14 cellular contexts compared by ENCODE assay signal in the genomic region with DNA sequence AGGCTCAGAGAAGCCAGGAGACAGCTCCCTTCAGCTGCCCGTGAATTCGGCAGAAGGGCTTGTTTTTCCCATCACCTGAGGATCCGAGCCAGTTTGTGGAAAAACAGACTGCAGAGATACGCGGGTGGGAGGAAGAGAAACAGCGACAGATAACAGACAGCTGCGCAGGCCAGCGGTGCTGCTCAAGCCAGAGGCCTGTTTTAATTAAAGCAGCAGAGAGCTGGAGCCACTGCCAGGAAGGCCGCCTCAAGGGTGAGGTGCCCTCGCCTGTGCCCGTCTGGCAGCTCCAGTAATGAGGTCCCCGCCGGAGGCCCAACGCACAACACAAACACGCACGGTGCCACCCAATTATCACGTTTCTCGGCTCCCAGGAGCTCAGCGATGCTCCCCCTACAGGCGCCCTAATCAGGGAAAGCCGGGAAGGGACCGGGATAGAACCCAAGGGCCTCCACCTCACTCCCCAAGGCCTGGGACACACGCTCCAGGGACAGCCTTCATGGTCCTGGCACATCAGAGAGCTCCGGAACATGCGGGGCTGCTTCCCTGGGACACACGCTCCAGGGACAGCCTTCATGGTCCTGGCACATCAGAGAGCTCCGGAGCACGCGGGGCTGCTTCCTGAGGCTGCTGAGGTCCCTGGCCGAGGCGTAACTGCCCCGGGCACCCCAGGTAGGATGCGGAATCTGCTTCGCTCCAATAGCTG.
DNase-seq lines count a peak whose midpoint lies in the region; ATAC-seq, FAIRE-seq and TF ChIP-seq lines count a peak whose summit lies in the region.
"Had no signal": no experiment of that assay in that cellular context is flagged by ENCODE, and none has a peak within 500 bp of the region (broad histone marks: within the 10 kb centered on the region; RNA-seq: fewer than 3 reads in every experiment).

No MANE protein-coding gene starts in this region.

- H3K9me3 ChIP-seq in A549 (no peaks in the 10 kb centered on the region), muscle layer of colon (ENCODE audit: low read length) (no peaks in the 10 kb centered on the region)
- H3K9me3 ChIP-seq: adrenal gland, psoas muscle had no signal

- H3K9ac ChIP-seq in muscle layer of colon (ENCODE audit: low read length), result peak overlapping the region; percentile 61

- intact Hi-C loops in Right ventricle myocardium superior (cut with DNase I), result loop anchor here (5.0 kb wide), 1 partner anchor 61 kb away; a partner anchor contains a TSS

- TF ChIP-seq CTCF in A549 (IDR thresholded peaks at IDR 0.05), result no peak
- no peak for TF ChIP-seq CTCF in WTC11 (IDR thresholded peaks at IDR 0.05)

- H3K9me3 Mint-ChIP-seq in WTC11, result peaks cover 8% of the 10 kb centered on the region

- peaks cover 10% of the 10 kb centered on the region for H3K36me3 Mint-ChIP-seq in WTC11

- H3K27ac Mint-ChIP-seq in WTC11, result peak overlapping the region; percentile 94
- H3K27ac Mint-ChIP-seq: B cell had no signal

- ATAC-seq in A549 (peak; percentile 38 to 56; a peak in 5 of 6 replicates), WTC11 (peak; percentile 76), Right ventricle myocardium superior (ENCODE audit: poor library complexity) (peak; percentile 76), HG03039 (IDR thresholded peaks at IDR 0.05; ENCODE audit: unreplicated experiment) (no peak)

- H3K4me3 ChIP-seq in A549 (no peak overlapping the region), muscle layer of colon (ENCODE audit: low read depth in 1 of 2, low read length in 2 of 2) (peak overlapping the region in 1 of 2 donors; percentile 37)
- H3K4me3 ChIP-seq: adrenal gland, psoas muscle had no signal

- H3K4me2 ChIP-seq in A549, result no peak overlapping the region

- FAIRE-seq in A549 (lab: Jason Lieb, UNC), result no peak
- FAIRE-seq: RCC 7860 had no signal

- POLR2A ChIA-PET in A549 (lab: Yijun Ruan, JAX) (no interaction called here), WTC11 (lab: Charles Lee) (interaction anchor here (0.5 to 1.4 kb wide), 6 partner anchors 25 to 231 kb away, joined by 3 to 4 read pairs (median 3); no protein-coding TSS in a partner anchor)

- CTCF ChIA-PET in A549 (lab: Yijun Ruan, JAX), result interaction anchor here (0.6 to 1.7 kb wide), 6 partner anchors 10 to 344 kb away, joined by 3 to 7 read pairs (median 3); no protein-coding TSS in a partner anchor
- CTCF ChIA-PET in WTC11 (lab: Charles Lee), result interaction anchor here (0.6 to 2.9 kb wide), 23 partner anchors 8 to 413 kb away, joined by 3 to 12 read pairs (median 3); no protein-coding TSS in a partner anchor

- TF ChIP-seq RAD21 in A549 (conservative IDR thresholded peaks at IDR 0.05 in 1 of 2, IDR thresholded peaks at IDR 0.05 in 1 of 2), result no peak

- no peak for TF ChIP-seq POLR2A in A549 (IDR thresholded peaks at IDR 0.05; ENCODE audit: low read length)

- H3K4me3 Mint-ChIP-seq in WTC11, result peak overlapping the region; percentile 12; the same call in 1 of the 2 replicates
- H3K4me3 Mint-ChIP-seq: B cell had no signal

- TF ChIP-seq EP300 in A549 (IDR thresholded peaks at IDR 0.05), result no peak

- H3K27ac ChIP-seq in A549, result no peak overlapping the region
- peak overlapping the region; percentile 76 for H3K27ac ChIP-seq in muscle layer of colon (ENCODE audit: low read depth, low read length)
- H3K27ac ChIP-seq: psoas muscle had no signal

- H3K4me1 ChIP-seq in A549 (no peaks in the 10 kb centered on the region), muscle layer of colon (ENCODE audit: insufficient read depth, low read length) (peaks cover 53% of the 10 kb centered on the region)

- DNase-seq in A549 (ENCODE audit: low read depth in 1 of 2, low spot score in 1 of 2) (no peak), WTC11 (ENCODE audit: low spot score) (peak; percentile 58), Right ventricle myocardium superior (peak; percentile 76), GOT3 (lab: John Stamatoyannopoulos, UW) (no peak), HCEC 1CT (no peak), NOMO-1 (lab: John Stamatoyannopoulos, UW; ENCODE audit: unreplicated experiment in 2 of 2) (no peak)
- DNase-seq: activated CD4-positive, alpha-beta T cell treated with anti-CD3 and anti-CD28 coated beads, Interleukin-2, amount 50 U/mL, for 4 hours; NCI-H1105 had no signal

- H3K27me3 Mint-ChIP-seq in WTC11 (ENCODE audit: low read depth), result no peaks in the 10 kb centered on the region
- H3K27me3 Mint-ChIP-seq: B cell had no signal

- H3K27me3 ChIP-seq in muscle layer of colon (ENCODE audit: control insufficient read depth in 1 of 2, insufficient read depth in 2 of 2, low read length in 2 of 2), result no peaks in the 10 kb centered on the region
- H3K27me3 ChIP-seq: adrenal gland had no signal

- 91% methylated on average over 23 of the region's 34 CpGs for WGBS in A549 (ENCODE audit: missing lambda C conversion rate)

- peaks cover 32% of the 10 kb centered on the region for H3K4me1 Mint-ChIP-seq in WTC11
- H3K4me1 Mint-ChIP-seq: B cell had no signal

- H3K36me3 ChIP-seq in muscle layer of colon (ENCODE audit: insufficient read depth, low read length), result no peaks in the 10 kb centered on the region
- H3K36me3 ChIP-seq: adrenal gland had no signal

TF ChIP-seq in A549, 52 proteins besides CTCF, POLR2A, EP300 and RAD21:
- TF ChIP-seq HEYL (CRISPR knock-in tag; IDR thresholded peaks at IDR 0.05) (no peak), TP53 (CRISPR knock-in tag; IDR thresholded peaks at IDR 0.05) (no peak), ESRRA (IDR thresholded peaks at IDR 0.05; ENCODE audit: borderline replicate concordance, low read length) (no peak), RNF2 (IDR thresholded peaks at IDR 0.05; ENCODE audit: borderline replicate concordance, low read depth) (no peak), MYC (IDR thresholded peaks at IDR 0.05; ENCODE audit: borderline replicate concordance, low read length) (no peak), RFX5 (IDR thresholded peaks at IDR 0.05) (no peak), NFE2L2 (conservative IDR thresholded peaks at IDR 0.05; ENCODE audit: low read length) (no peak), SREBF2 (IDR thresholded peaks at IDR 0.05) (no peak), JUNB (IDR thresholded peaks at IDR 0.05) (no peak), CHD2 (IDR thresholded peaks at IDR 0.05; ENCODE audit: low read length, partially characterized antibody) (no peak), FOSL2 (IDR thresholded peaks at IDR 0.05) (no peak), FOSL2 (CRISPR knock-in tag; IDR thresholded peaks at IDR 0.05) (no peak)
- TF ChIP-seq, protein P1, sequence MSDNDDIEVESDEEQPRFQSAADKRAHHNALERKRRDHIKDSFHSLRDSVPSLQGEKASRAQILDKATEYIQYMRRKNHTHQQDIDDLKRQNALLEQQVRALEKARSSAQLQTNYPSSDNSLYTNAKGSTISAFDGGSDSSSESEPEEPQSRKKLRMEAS (IDR thresholded peaks at IDR 0.05), result no peak

TF ChIP-seq in WTC11, 78 proteins besides CTCF, POLR2A, EP300 and RAD21:
- TF ChIP-seq ATF1 (CRISPR knock-in tag; IDR thresholded peaks at IDR 0.05) (no peak), TEAD1 (CRISPR knock-in tag; IDR thresholded peaks at IDR 0.05) (0 out of 2 replicates have a peak, but pooled peaks have one; percentile 7), NR1H2 (CRISPR knock-in tag; IDR thresholded peaks at IDR 0.05) (no peak)
- TF ChIP-seq, protein P1 (CRISPR knock-in tag; IDR thresholded peaks at IDR 0.05), result 0 out of 2 replicates have a peak, but pooled peaks have one; percentile 20
TF ChIP-seq in WTC11: peak in this region for 2.

Comparison
In these comparisons a context has a peak if more than half of its experiments do, and no peak if none do; other contexts are left out.
1. DNase-seq: peak in WTC11 (single experiment) and Right ventricle myocardium superior (single experiment); none in A549 (0 of 2), GOT3 (single experiment), HCEC 1CT (single experiment) and NOMO-1 (0 of 2).